ENCODE assay signal across 22 cellular contexts in the genomic region with DNA sequence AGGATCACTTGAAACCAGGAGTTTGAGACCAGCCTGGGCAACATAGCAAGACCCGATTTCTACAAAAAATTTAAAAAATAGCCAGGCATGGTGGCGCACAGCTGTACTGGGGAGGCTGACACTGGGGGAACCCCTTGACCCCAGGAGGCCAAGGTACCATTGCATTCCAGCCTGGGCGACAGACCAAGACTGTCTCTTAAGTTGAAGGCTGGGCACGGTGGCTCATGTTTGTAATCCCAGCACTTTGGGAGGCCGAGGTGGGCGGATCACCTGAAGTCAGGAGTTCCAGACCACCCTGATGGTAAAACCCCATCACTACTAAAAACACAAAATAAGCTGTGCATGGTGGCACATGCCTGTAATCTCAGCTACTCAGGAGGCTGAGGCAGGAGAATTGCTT.
DNase-seq lines count a peak whose midpoint lies in the region; ATAC-seq, FAIRE-seq and TF ChIP-seq lines count a peak whose summit lies in the region.
"Had no signal": no experiment of that assay in that cellular context is flagged by ENCODE, and none has a peak within 500 bp of the region (broad histone marks: within the 10 kb centered on the region; RNA-seq: fewer than 3 reads in every experiment).

No MANE protein-coding gene starts in this region.

- H3K27ac Mint-ChIP-seq in activated naive CD4-positive, alpha-beta T cell treated with anti-CD3 and anti-CD28 coated beads, Interleukin-2, amount 10 ng/mL, durations not matched to agents 7 days and 5 days = peak overlapping the region; percentile 50
- H3K27ac Mint-ChIP-seq: B cell; CD4-positive, alpha-beta T cell; CD8-positive, alpha-beta T cell had no signal

- H3K36me3 ChIP-seq in HEK293 (ENCODE audit: control insufficient read depth in 2 of 2, insufficient read depth in 1 of 2, low read length in 2 of 2) (no peaks in the 10 kb centered on the region), K562 (ENCODE audit: control insufficient read depth, insufficient read depth, low read length) (no peaks in the 10 kb centered on the region)
- H3K36me3 ChIP-seq: BLaER1 treated with 17β-estradiol and CSF1 and Interleukin-3, amounts not matched to agents 10 nM and 100 nM had no signal

- TF ChIP-seq RAD21 in K562 (CRISPR knock-in tag; conservative IDR thresholded peaks at IDR 0.05 in 1 of 2, IDR thresholded peaks at IDR 0.05 in 1 of 2) = no peak

- H3K9me3 ChIP-seq in HEK293 (ENCODE audit: control insufficient read depth, insufficient read depth, low read depth, low read length) (no peaks in the 10 kb centered on the region), K562 (replicated peaks; ENCODE audit: control insufficient read depth, insufficient read depth, low read depth, low read length) (no peaks in the 10 kb centered on the region)
- H3K9me3 ChIP-seq: A549; BLaER1 treated with 17β-estradiol and CSF1 and Interleukin-3, amounts not matched to agents 10 nM and 100 nM; Caco-2 had no signal

- no peaks in the 10 kb centered on the region for H3K79me2 ChIP-seq in K562 (ENCODE audit: control insufficient read depth, insufficient read depth, low read length)

- H3K4me3 ChIP-seq in HEK293 (ENCODE audit: low read depth, low read length) (no peak overlapping the region), K562 (no peak overlapping the region)
- H3K4me3 ChIP-seq: A549; BLaER1 treated with 17β-estradiol and CSF1 and Interleukin-3, amounts not matched to agents 10 nM and 100 nM had no signal

- no peak overlapping the region for H3K4me3 Mint-ChIP-seq in activated naive CD4-positive, alpha-beta T cell treated with anti-CD3 and anti-CD28 coated beads, Interleukin-2, amount 10 ng/mL, durations not matched to agents 7 days and 5 days
- H3K4me3 Mint-ChIP-seq: B cell; CD4-positive, alpha-beta T cell; CD8-positive, alpha-beta T cell had no signal

- DNase-seq in activated naive CD4-positive, alpha-beta T cell treated with anti-CD3 and anti-CD28 coated beads, Interleukin-2, amount 10 ng/mL, durations not matched to agents 7 days and 5 days = no peak
- no peak for DNase-seq in activated naive CD4-positive, alpha-beta T cell treated with anti-CD3 and anti-CD28 coated beads, Interleukin-2, amount 50 U/mL, for 16 hours
- no peak for DNase-seq in K562 (ENCODE audit: extremely low read depth in 1 of 4, low spot score in 3 of 4)
- DNase-seq in stimulated activated CD4-positive, alpha-beta T cell treated with anti-CD3 and anti-CD28 coated beads, Interleukin-2, amount 100 ng/mL, for 48 hours = no peak
- no peak for DNase-seq in central memory CD4-positive, alpha-beta T cell
- DNase-seq: AML-193; Caco-2; Calu3; CD4-positive, alpha-beta T cell; CD8-positive, alpha-beta T cell; DMS79 treated with DMSO at 0.1 percent for 48 hours; GF-D8 had no signal

- H3K9me3 Mint-ChIP-seq in activated naive CD4-positive, alpha-beta T cell treated with anti-CD3 and anti-CD28 coated beads, Interleukin-2, amount 10 ng/mL, durations not matched to agents 7 days and 5 days = no peaks in the 10 kb centered on the region
- H3K9me3 Mint-ChIP-seq: CD4-positive, alpha-beta T cell; CD8-positive, alpha-beta T cell had no signal

- no TSS peak for BruUV-seq in K562 (replicated peaks; lab: Mats Ljungman, UMichigan)

- no peaks in the 10 kb centered on the region for H3K9me1 ChIP-seq in K562 (ENCODE audit: control insufficient read depth, insufficient read depth, low read length)

- no peaks in the 10 kb centered on the region for H3K4me1 Mint-ChIP-seq in activated naive CD4-positive, alpha-beta T cell treated with anti-CD3 and anti-CD28 coated beads, Interleukin-2, amount 10 ng/mL, durations not matched to agents 7 days and 5 days

- in situ Hi-C loops in K562 (cut with MboI) = no loop called here

- no peak for FAIRE-seq in K562 (lab: Jason Lieb, UNC)
- FAIRE-seq: A549, D721Med, G401.6, GM12891, GM19239 had no signal

- H3K27ac ChIP-seq in HEK293 (ENCODE audit: extremely low read depth, low read depth, low read length) = no peak overlapping the region
- H3K27ac ChIP-seq in K562 (ENCODE audit: extremely low read depth, low read depth, low read length) = no peak overlapping the region
- H3K27ac ChIP-seq: 22Rv1; A549; BLaER1 treated with 17β-estradiol and CSF1 and Interleukin-3, amounts not matched to agents 10 nM and 100 nM; C4-2B had no signal

- 0 out of 2 replicates have a peak, but pooled peaks cover 8% of the 10 kb centered on the region for H4K20me1 ChIP-seq in K562 (replicated peaks; ENCODE audit: control insufficient read depth, insufficient read depth, low read length)
- H4K20me1 ChIP-seq: BLaER1 treated with 17β-estradiol and CSF1 and Interleukin-3, amounts not matched to agents 10 nM and 100 nM had no signal

- no peaks in the 10 kb centered on the region for H3K4me1 ChIP-seq in HEK293 (ENCODE audit: control insufficient read depth, insufficient read depth, low read length)
- H3K4me1 ChIP-seq in K562 (replicated peaks in 1 of 2; ENCODE audit: control insufficient read depth in 2 of 2, insufficient read depth in 2 of 2, low read length in 2 of 2) = no peaks in the 10 kb centered on the region
- H3K4me1 ChIP-seq: A549, Caco-2 had no signal

- H3K36me3 Mint-ChIP-seq in activated naive CD4-positive, alpha-beta T cell treated with anti-CD3 and anti-CD28 coated beads, Interleukin-2, amount 10 ng/mL, durations not matched to agents 7 days and 5 days = no peaks in the 10 kb centered on the region
- H3K36me3 Mint-ChIP-seq: CD8-positive, alpha-beta T cell had no signal

- TF ChIP-seq POLR2A in K562 (conservative IDR thresholded peaks at IDR 0.05) = no peak

- intact Hi-C loops in K562 (cut with micrococcal nuclease) = no loop called here

- TF ChIP-seq EP300 in K562 (IDR thresholded peaks at IDR 0.05; ENCODE audit: low read length) = no peak

- CTCF ChIA-PET in activated naive CD4-positive, alpha-beta T cell treated with anti-CD3 and anti-CD28 coated beads, Interleukin-2, amount 10 ng/mL, durations not matched to agents 7 days and 5 days (lab: Charles Lee) = no interaction called here
- CTCF ChIA-PET in HEK293 (lab: Yijun Ruan, JAX) = interaction anchor here (1.8 kb wide), 1 partner anchor 20 kb away, joined by 5 read pairs; no protein-coding TSS in a partner anchor
- CTCF ChIA-PET in K562 (lab: Yijun Ruan, JAX; ENCODE audit: low intra/inter-chr PET ratio) = no interaction called here

- H3K4me2 ChIP-seq in K562 (ENCODE audit: insufficient read depth, low read length) = no peak overlapping the region
- H3K4me2 ChIP-seq: A549; BLaER1 treated with 17β-estradiol and CSF1 and Interleukin-3, amounts not matched to agents 10 nM and 100 nM had no signal

- H3K27me3 Mint-ChIP-seq in activated naive CD4-positive, alpha-beta T cell treated with anti-CD3 and anti-CD28 coated beads, Interleukin-2, amount 10 ng/mL, durations not matched to agents 7 days and 5 days = peaks cover 7% of the 10 kb centered on the region
- H3K27me3 Mint-ChIP-seq: B cell; CD4-positive, alpha-beta T cell had no signal

- H3K27me3 ChIP-seq in K562 (ENCODE audit: control insufficient read depth in 2 of 2, insufficient read depth in 2 of 2, low read length in 2 of 2) = peaks cover 0 to 29% of the 10 kb centered on the region in 2 experiments; a peak in 3 of 5 replicates

- H3K9ac ChIP-seq in K562 (ENCODE audit: insufficient read depth in 1 of 2, low read depth in 2 of 2, low read length in 2 of 2) = no peak overlapping the region
- H3K9ac ChIP-seq: BLaER1 treated with 17β-estradiol and CSF1 and Interleukin-3, amounts not matched to agents 10 nM and 100 nM had no signal

- WGBS in K562 (ENCODE audit: insufficient coverage, low coverage, missing lambda C conversion rate) = 11% methylated on average over 6 of the region's 6 CpGs

- ATAC-seq in K562 = no peak
- ATAC-seq: A549; CD8-positive, alpha-beta T cell had no signal

- TF ChIP-seq CTCF in HEK293 (tag by site-specific recombination; IDR thresholded peaks at IDR 0.05) (no peak), K562 (IDR thresholded peaks at IDR 0.05 in 2 of 3, conservative IDR thresholded peaks at IDR 0.05 in 1 of 3; ENCODE audit: insufficient read depth in 2 of 3, low read depth in 1 of 3, low read length in 3 of 3) (no peak)

- no peak overlapping the region for H2AFZ ChIP-seq in K562 (ENCODE audit: low read depth, low read length)

- POLR2A ChIA-PET in HEK293 (lab: Yijun Ruan, JAX) = no interaction called here
- POLR2A ChIA-PET in K562 (lab: Yijun Ruan, JAX) = no interaction called here

TF ChIP-seq in HEK293, 187 proteins besides CTCF, POLR2A, EP300 and RAD21:
- peak; percentile 72; the same call in 1 of the 2 replicates for TF ChIP-seq ZNF121 (tag by site-specific recombination; IDR thresholded peaks at IDR 0.05)
- TF ChIP-seq ZNF791 (tag by site-specific recombination; IDR thresholded peaks at IDR 0.05) = no peak

TF ChIP-seq in K562, 482 proteins besides CTCF, POLR2A, EP300 and RAD21:
- TF ChIP-seq ZNF121 (CRISPR knock-in tag; conservative IDR thresholded peaks at IDR 0.05) (0 out of 2 replicates have a peak, but pooled peaks have one; percentile 27), TSHZ1 (CRISPR knock-in tag; IDR thresholded peaks at IDR 0.05) (no peak)
